Comparison of ENCODE assay signal across 1 cellular context in genomic region chr1:54052934-54053744, GRCh38.
TF ChIP-seq lines count a peak whose summit lies in the region.

TCEANC2 (plus strand) TSS chr1:54053608; CDS start chr1:54054423, 815 bp downstream.
TMEM59 (minus strand) TSS chr1:54053204; CDS start chr1:54053188, 16 bp downstream.

TF ChIP-seq in HepG2, 621 proteins besides CTCF, POLR2A, EP300 and RAD21 (continued from another document and continues in another):
- TF ChIP-seq ZNF770 (CRISPR knock-in tag; IDR thresholded peaks at IDR 0.05) (peak; percentile 11; the same call in 1 of the 2 replicates), ZFAT (CRISPR knock-in tag; conservative IDR thresholded peaks at IDR 0.05) (no peak), SP140L (CRISPR knock-in tag; IDR thresholded peaks at IDR 0.05; ENCODE audit: borderline replicate concordance) (no peak), RBM39 (IDR thresholded peaks at IDR 0.05; ENCODE audit: low read depth, low read length, poor library complexity, severe bottlenecking) (peak; percentile 37), ZNF75D (CRISPR knock-in tag; IDR thresholded peaks at IDR 0.05; ENCODE audit: borderline replicate concordance) (no peak), SUZ12 (IDR thresholded peaks at IDR 0.05; ENCODE audit: low read depth, low read length) (peak; percentile 95), ZNF431 (CRISPR knock-in tag; IDR thresholded peaks at IDR 0.05; ENCODE audit: borderline replicate concordance, low read depth) (no peak), ZNF570 (CRISPR knock-in tag; IDR thresholded peaks at IDR 0.05; ENCODE audit: borderline replicate concordance) (no peak), ZNF674 (CRISPR knock-in tag; IDR thresholded peaks at IDR 0.05; ENCODE audit: low read depth) (no peak), ZNF790 (CRISPR knock-in tag; IDR thresholded peaks at IDR 0.05; ENCODE audit: borderline replicate concordance) (no peak; the same call in 1 of the 2 replicates), E2F5 (CRISPR knock-in tag; conservative IDR thresholded peaks at IDR 0.05) (no peak; the same call in 1 of the 2 replicates), GABPB1 (CRISPR knock-in tag; IDR thresholded peaks at IDR 0.05) (peak; percentile 99), ZNF501 (CRISPR knock-in tag; IDR thresholded peaks at IDR 0.05) (peak; percentile 86), ZNF788 (CRISPR knock-in tag; IDR thresholded peaks at IDR 0.05; ENCODE audit: borderline replicate concordance) (peak; percentile 90), ZBTB42 (CRISPR knock-in tag; IDR thresholded peaks at IDR 0.05) (no peak), MXI1 (IDR thresholded peaks at IDR 0.05; ENCODE audit: borderline replicate concordance, low read depth, low read length) (peak; percentile 84; the same call in 2 of the 3 replicates), FLYWCH1 (CRISPR knock-in tag; IDR thresholded peaks at IDR 0.05) (no peak), ASH2L (IDR thresholded peaks at IDR 0.05; ENCODE audit: insufficient read length, low read depth, low read length) (peak; percentile 40), SNRNP70 (IDR thresholded peaks at IDR 0.05; ENCODE audit: low read depth, low read length) (no peak), HDAC6 (IDR thresholded peaks at IDR 0.05; ENCODE audit: low read depth, low read length) (no peak), ZNF350 (CRISPR knock-in tag; IDR thresholded peaks at IDR 0.05; ENCODE audit: borderline replicate concordance, low read depth) (peak; percentile 82; the same call in 1 of the 2 replicates), NAIF1 (CRISPR knock-in tag; IDR thresholded peaks at IDR 0.05; ENCODE audit: borderline replicate concordance) (peak; percentile 99), FIP1L1 (IDR thresholded peaks at IDR 0.05; ENCODE audit: borderline replicate concordance, insufficient read depth, low read depth, low read length) (no peak), THRA (CRISPR knock-in tag; IDR thresholded peaks at IDR 0.05; ENCODE audit: borderline replicate concordance) (no peak), SNAI1 (CRISPR knock-in tag; IDR thresholded peaks at IDR 0.05; ENCODE audit: borderline replicate concordance) (peak; percentile 67; the same call in 1 of the 2 replicates), KDM2A (CRISPR knock-in tag; IDR thresholded peaks at IDR 0.05; ENCODE audit: borderline replicate concordance, low read depth) (peak; percentile 66), ZNF644 (CRISPR knock-in tag; IDR thresholded peaks at IDR 0.05; ENCODE audit: low read depth) (no peak), ESRRA (CRISPR knock-in tag; IDR thresholded peaks at IDR 0.05; ENCODE audit: low read depth) (no peak), HNF4G (IDR thresholded peaks at IDR 0.05; ENCODE audit: borderline replicate concordance, low read depth, low read length) (no peak), HNF4G (CRISPR knock-in tag; IDR thresholded peaks at IDR 0.05; ENCODE audit: borderline replicate concordance, low read depth) (peak; percentile 75; the same call in 1 of the 2 replicates), SP4 (CRISPR knock-in tag; IDR thresholded peaks at IDR 0.05) (peak; percentile 68; the same call in 1 of the 2 replicates), ZBTB10 (CRISPR knock-in tag; IDR thresholded peaks at IDR 0.05; ENCODE audit: borderline replicate concordance) (peak; percentile 36; the same call in 1 of the 2 replicates), ARNTL (CRISPR knock-in tag; IDR thresholded peaks at IDR 0.05) (no peak), FOXO4 (CRISPR knock-in tag; conservative IDR thresholded peaks at IDR 0.05) (no peak), ZNF432 (CRISPR knock-in tag; IDR thresholded peaks at IDR 0.05; ENCODE audit: borderline replicate concordance) (no peak), RARA (CRISPR knock-in tag; IDR thresholded peaks at IDR 0.05) (peak; percentile 30; the same call in 1 of the 2 replicates), BATF2 (CRISPR knock-in tag; IDR thresholded peaks at IDR 0.05) (no peak), TAF1 (CRISPR knock-in tag; IDR thresholded peaks at IDR 0.05) (peak; percentile 79), ZNF30 (CRISPR knock-in tag; IDR thresholded peaks at IDR 0.05) (no peak), SKIL (CRISPR knock-in tag; IDR thresholded peaks at IDR 0.05; ENCODE audit: borderline replicate concordance) (0 out of 2 replicates have a peak, but pooled peaks have one; percentile 16), ZNF160 (CRISPR knock-in tag; IDR thresholded peaks at IDR 0.05) (no peak), MZF1 (CRISPR knock-in tag; IDR thresholded peaks at IDR 0.05; ENCODE audit: borderline replicate concordance) (no peak), SOX6 (IDR thresholded peaks at IDR 0.05) (no peak), SOX6 (CRISPR knock-in tag; IDR thresholded peaks at IDR 0.05) (peak; percentile 71), KDM5B (CRISPR knock-in tag; IDR thresholded peaks at IDR 0.05; ENCODE audit: borderline replicate concordance) (peak; percentile 51), ZNF670 (CRISPR knock-in tag; IDR thresholded peaks at IDR 0.05; ENCODE audit: borderline replicate concordance) (peak; percentile 28; the same call in 1 of the 2 replicates), ZNF761 (CRISPR knock-in tag; conservative IDR thresholded peaks at IDR 0.05) (no peak), ZNF839 (CRISPR knock-in tag; IDR thresholded peaks at IDR 0.05; ENCODE audit: borderline replicate concordance) (no peak), ZNF563 (CRISPR knock-in tag; IDR thresholded peaks at IDR 0.05) (no peak), TERF1 (CRISPR knock-in tag; IDR thresholded peaks at IDR 0.05) (no peak), ZFP41 (CRISPR knock-in tag; IDR thresholded peaks at IDR 0.05; ENCODE audit: borderline replicate concordance) (no peak), ZNF776 (CRISPR knock-in tag; IDR thresholded peaks at IDR 0.05) (peak; percentile 26; the same call in 1 of the 2 replicates), ZNF83 (CRISPR knock-in tag; IDR thresholded peaks at IDR 0.05; ENCODE audit: borderline replicate concordance) (no peak), ZNF441 (CRISPR knock-in tag; IDR thresholded peaks at IDR 0.05; ENCODE audit: borderline replicate concordance) (peak; percentile 74), ZNF20 (CRISPR knock-in tag; IDR thresholded peaks at IDR 0.05) (no peak), ZSCAN21 (CRISPR knock-in tag; IDR thresholded peaks at IDR 0.05; ENCODE audit: borderline replicate concordance) (no peak; the same call in 1 of the 2 replicates), MEIS1 (CRISPR knock-in tag; IDR thresholded peaks at IDR 0.05; ENCODE audit: borderline replicate concordance) (no peak; the same call in 1 of the 2 replicates), TCF7L2 (IDR thresholded peaks at IDR 0.05; ENCODE audit: low read depth, low read length) (no peak), FOXO1 (CRISPR knock-in tag; IDR thresholded peaks at IDR 0.05) (peak; percentile 9; the same call in 1 of the 2 replicates), CREM (IDR thresholded peaks at IDR 0.05) (peak; percentile 99), CREM (CRISPR knock-in tag; IDR thresholded peaks at IDR 0.05) (no peak), PHF5A (CRISPR knock-in tag; IDR thresholded peaks at IDR 0.05; ENCODE audit: low read depth, unreplicated experiment) (no peak), RFXAP (CRISPR knock-in tag; IDR thresholded peaks at IDR 0.05; ENCODE audit: borderline replicate concordance) (no peak; the same call in 1 of the 2 replicates)
